Comparison of ENCODE assay signal across 21 cellular contexts in genomic region chr10:97879241-97879640, GRCh38. TPM values are rescaled to one million over a fixed set of nuclear protein-coding genes. Genes with fewer than 3 reads are reported as not detected.
"Had no signal": no experiment of that assay in that cellular context is flagged by ENCODE, and none has a peak within 500 bp of the region (broad histone marks: within the 10 kb centered on the region; RNA-seq: fewer than 3 reads in every experiment).

No MANE protein-coding gene starts in this region.

- H3K27ac ChIP-seq: colonic mucosa, dorsolateral prefrontal cortex, transverse colon, uterus, VCaP had no signal

- H3K4me1 ChIP-seq: colonic mucosa, transverse colon, uterus had no signal

- H3K9me3 ChIP-seq: colonic mucosa, transverse colon, uterus had no signal

- ATAC-seq: activated CD8-positive, alpha-beta T cell treated with anti-CD3 and anti-CD28 coated beads for 36 hours; effector memory CD8-positive, alpha-beta T cell; esophagus mucosa; left lobe of liver; naive thymus-derived CD8-positive, alpha-beta T cell; stimulated activated naive B cell treated with anti-CD40 and anti-IgM and Interleukin-4, amounts not matched to agents 10 μg/mL and 1 μg/mL and 100 μg/mL, for 72 hours had no signal

- H3K4me3 ChIP-seq: colonic mucosa, dorsolateral prefrontal cortex, lung, transverse colon, uterus had no signal

- H3K27me3 ChIP-seq: colonic mucosa, dorsolateral prefrontal cortex, transverse colon, uterus had no signal

- H3K36me3 ChIP-seq: colonic mucosa, transverse colon, uterus had no signal

- FAIRE-seq: astrocyte, endothelial cell of umbilical vein had no signal

- DNase-seq: activated CD4-positive, alpha-beta T cell treated with anti-CD3 and anti-CD28 coated beads, Interleukin-2, amount 10 ng/mL, durations not matched to agents 7 days and 5 days; activated CD4-positive, CD25-positive, alpha-beta regulatory T cell treated with anti-CD3 and anti-CD28 coated beads, Interleukin-2, amount 50 U/mL, for 72 hours; activated CD8-positive, alpha-beta T cell treated with anti-CD3 and anti-CD28 coated beads for 36 hours; activated gamma-delta T cell treated with Interleukin-2 at 50 U/mL for 16 hours; colonic mucosa; effector memory CD8-positive, alpha-beta T cell; foreskin melanocyte; naive thymus-derived CD8-positive, alpha-beta T cell; retina; stimulated activated CD4-positive, alpha-beta T cell treated with anti-CD3 and anti-CD28 coated beads, Interleukin-2, amount 100 ng/mL, for 48 hours; stimulated activated CD8-positive, alpha-beta memory T cell treated with anti-CD3 and anti-CD28 coated beads, Interleukin-4, amount 100 ng/mL, for 48 hours; stimulated activated naive B cell treated with anti-CD40 and anti-IgM and Interleukin-4, amounts not matched to agents 10 μg/mL and 1 μg/mL and 100 μg/mL, for 72 hours; transverse colon; uterus had no signal

RNA-seq across cellular contexts. Expression of gene GOLGA7B, which starts 29.6 kb away (rescaled TPM):
- total RNA-seq: endothelial cell of umbilical vein had no signal
